8 cellular contexts compared by ENCODE assay signal in the genomic region with DNA sequence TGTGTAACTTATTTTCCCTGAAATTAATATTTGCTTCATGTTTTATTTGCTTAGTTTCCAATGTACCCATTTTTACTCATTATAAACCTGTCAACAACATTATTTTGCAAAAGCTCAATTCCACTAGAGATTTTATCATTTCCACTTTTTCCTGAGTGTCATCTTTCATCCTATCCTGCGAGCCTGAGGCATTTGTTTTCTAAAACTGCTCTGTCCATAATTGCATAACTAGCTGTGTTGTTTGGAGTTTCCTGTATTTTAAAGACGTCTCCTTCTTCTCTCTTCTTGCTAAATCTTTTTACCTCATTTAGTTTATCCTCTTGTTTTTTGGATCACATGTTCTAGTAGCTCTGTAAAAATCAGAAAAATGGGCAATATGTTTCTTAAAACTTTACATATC.
"Had no signal": no experiment of that assay in that cellular context is flagged by ENCODE, and none has a peak within 500 bp of the region (broad histone marks: within the 10 kb centered on the region; RNA-seq: fewer than 3 reads in every experiment).

No MANE protein-coding gene starts in this region.

- H3K4me1 Mint-ChIP-seq: IgD-negative memory B cell had no signal

- H3K4me3 ChIP-seq: HAP-1 had no signal

- H3K36me3 Mint-ChIP-seq: IgD-negative memory B cell had no signal

- H3K27ac ChIP-seq: HL-60 had no signal

- H3K4me1 ChIP-seq: HAP-1 had no signal

- ATAC-seq: HCT116, HepG2 had no signal

- DNase-seq: GOT3, H7, HFFc6 had no signal

- H3K27me3 Mint-ChIP-seq: IgD-negative memory B cell had no signal

- H3K4me3 Mint-ChIP-seq: HFFc6, IgD-negative memory B cell had no signal

- H3K27ac Mint-ChIP-seq: HFFc6, IgD-negative memory B cell had no signal

- H3K36me3 ChIP-seq: HAP-1 had no signal
